Comparison of ENCODE assay signal across 10 cellular contexts in the genomic region with DNA sequence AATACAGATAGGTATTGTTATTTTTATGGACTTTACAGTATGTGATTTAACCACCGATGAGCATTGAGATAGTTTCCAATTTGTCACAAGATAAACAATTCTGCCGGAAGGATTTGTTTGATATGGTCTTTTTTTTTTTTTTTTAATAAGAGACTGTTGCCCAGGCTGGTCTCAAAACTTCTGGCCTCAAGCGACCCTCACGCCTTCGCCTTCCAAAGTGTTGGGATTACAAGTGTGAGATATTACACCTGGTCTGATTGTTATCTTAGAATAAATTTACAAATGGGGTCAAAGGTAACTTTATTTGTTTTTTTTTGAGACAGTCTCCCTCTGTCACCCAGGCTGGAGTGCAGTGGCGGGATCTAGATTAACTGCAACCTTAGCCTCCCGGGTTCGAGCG. TPM values are rescaled to one million over a fixed set of nuclear protein-coding genes. Genes with fewer than 3 reads are reported as not detected.
DNase-seq lines count a peak whose midpoint lies in the region; ATAC-seq and TF ChIP-seq lines count a peak whose summit lies in the region.
"Had no signal": no experiment of that assay in that cellular context is flagged by ENCODE, and none has a peak within 500 bp of the region (broad histone marks: within the 10 kb centered on the region; RNA-seq: fewer than 3 reads in every experiment).

No MANE protein-coding gene starts in this region.

- H3K4me3 ChIP-seq in SJSA1 (peak overlapping the region; percentile 100), fibroblast of pulmonary artery (replicated peaks; ENCODE audit: low read depth, low read length) (peak overlapping the region; percentile 78), psoas muscle (peak overlapping the region; percentile 100)

- DNase-seq in SJSA1 (ENCODE audit: low read depth in 1 of 2, low spot score in 2 of 2) (no peak), fibroblast of pulmonary artery (ENCODE audit: low read depth) (no peak), psoas muscle (no peak), cortex of kidney (lab: John Stamatoyannopoulos, UW) (no peak), SW 1271 (lab: John Stamatoyannopoulos, UW) (no peak), NCI-H82 treated with DMSO at 0.1 percent for 48 hours (lab: John Stamatoyannopoulos, UW; ENCODE audit: unreplicated experiment) (no peak), AG08396 (ENCODE audit: low spot score) (no peak)
- DNase-seq: NCI-H1930; stimulated activated CD4-positive, alpha-beta T cell treated with anti-CD3 and anti-CD28 coated beads, Interleukin-1b, Interleukin-23, amount 100 ng/mL, for 48 hours had no signal

- peak overlapping the region; percentile 81 for H3K27ac ChIP-seq in SJSA1
- peak overlapping the region; percentile 100 for H3K27ac ChIP-seq in psoas muscle

- peak overlapping the region; percentile 87 for H3K9ac ChIP-seq in ES-I3 (ENCODE audit: low read depth, low read length)

- ATAC-seq in psoas muscle = no peak

- intact Hi-C loops in psoas muscle (cut with DNase I) = loop anchor here in 1 of 2 donors (5.0 kb wide), 1 partner anchor 77 kb away; no protein-coding TSS in a partner anchor

- H3K27me3 ChIP-seq in SJSA1 (replicated peaks) = no peaks in the 10 kb centered on the region
- H3K27me3 ChIP-seq in psoas muscle (ENCODE audit: insufficient read depth in 3 of 3, low read length in 2 of 3) = no peaks in the 10 kb centered on the region

- 40 to 47% (median 46%) methylated on average over 9 of the region's 9 CpGs for WGBS in psoas muscle, 3 donors

- no peaks in the 10 kb centered on the region for H3K9me3 ChIP-seq in ES-I3 (ENCODE audit: control insufficient read depth, insufficient read depth, low read length)
- 0 out of 2 replicates have a peak, but pooled peaks cover 4% of the 10 kb centered on the region for H3K9me3 ChIP-seq in SJSA1 (replicated peaks)
- H3K9me3 ChIP-seq in psoas muscle = no peaks in the 10 kb centered on the region

- no peak for TF ChIP-seq CTCF in fibroblast of pulmonary artery (IDR thresholded peaks at IDR 0.05; ENCODE audit: low read length, missing control alignments)
- no peak for TF ChIP-seq CTCF in psoas muscle (IDR thresholded peaks at IDR 0.05)

- H3K4me1 ChIP-seq in ES-I3 (ENCODE audit: insufficient read depth, low read length) (peaks cover under 1% of the 10 kb centered on the region; the same call in 1 of the 2 replicates), SJSA1 (replicated peaks) (peaks cover 36% of the 10 kb centered on the region), psoas muscle (peaks cover 47% of the 10 kb centered on the region)

- no peaks in the 10 kb centered on the region for H3K36me3 ChIP-seq in ES-I3 (ENCODE audit: insufficient read depth, low read length)
- H3K36me3 ChIP-seq in SJSA1 = peaks cover 6% of the 10 kb centered on the region
- H3K36me3 ChIP-seq in psoas muscle (ENCODE audit: insufficient read depth in 1 of 2, low read depth in 1 of 2) = no peaks in the 10 kb centered on the region

RNA-seq across cellular contexts. Expression of a gene that starts 1.2 kb away (rescaled TPM):
- total RNA-seq in SJSA1 (2014; rRNA removed; shearing (Covaris generic)) = 12.7 and 20.7 TPM in 2 replicates
- total RNA-seq in psoas muscle = 10 to 100 TPM; 16.4 to 22.8 (median 17.8) TPM
- 10 to 100 TPM in 1 of 3 donors, 1 to 10 TPM in 2; 4.8 to 13.8 (median 6.2) TPM for polyA plus RNA-seq in psoas muscle
